11 cellular contexts compared by ENCODE assay signal in genomic region chr4:149896428-149896827, GRCh38.
DNase-seq lines count a peak whose midpoint lies in the region; ATAC-seq and TF ChIP-seq lines count a peak whose summit lies in the region.
"Had no signal": no experiment of that assay in that cellular context is flagged by ENCODE, and none has a peak within 500 bp of the region (broad histone marks: within the 10 kb centered on the region; RNA-seq: fewer than 3 reads in every experiment).

No MANE protein-coding gene starts in this region.

- no peaks in the 10 kb centered on the region for H3K27me3 ChIP-seq in WERI-Rb-1 (ENCODE audit: insufficient read depth, low read depth, severe bottlenecking)

- H3K36me3 ChIP-seq in WERI-Rb-1 = no peaks in the 10 kb centered on the region

- peak; percentile 59 for DNase-seq in HFFc6
- DNase-seq in WERI-Rb-1 = peak; percentile 57
- peak; percentile 57 for DNase-seq in kidney tubule cell (ENCODE audit: low spot score)
- no peak for DNase-seq in stimulated activated CD4-positive, alpha-beta T cell treated with anti-CD3 and anti-CD28 coated beads, Interleukin-4, amount 100 ng/mL, for 4 hours
- no peak for DNase-seq in NCI-H2029 treated with DMSO at 0.1 percent for 48 hours (lab: John Stamatoyannopoulos, UW)
- DNase-seq: activated naive CD8-positive, alpha-beta T cell treated with anti-CD3 and anti-CD28 coated beads, Interleukin-2, amount 10 ng/mL, durations not matched to agents 7 days and 5 days; NCI-H446 treated with DMSO at 0.1 percent for 48 hours; stimulated activated naive B cell treated with anti-CD40 and anti-IgM and Interleukin-4, amounts not matched to agents 10 μg/mL and 1 μg/mL and 100 μg/mL, for 72 hours had no signal

- H3K4me3 ChIP-seq in WERI-Rb-1 (ENCODE audit: low read depth, low read length) = no peak overlapping the region

- no peak overlapping the region for H3K4me3 Mint-ChIP-seq in HFFc6
- H3K4me3 Mint-ChIP-seq: activated naive CD8-positive, alpha-beta T cell treated with anti-CD3 and anti-CD28 coated beads, Interleukin-2, amount 10 ng/mL, durations not matched to agents 7 days and 5 days; stimulated activated naive B cell treated with anti-CD40 and anti-IgM and Interleukin-4, amounts not matched to agents 10 μg/mL and 1 μg/mL and 100 μg/mL, for 72 hours had no signal

- H3K36me3 Mint-ChIP-seq in HFFc6 (ENCODE audit: low read depth) = no peaks in the 10 kb centered on the region
- H3K36me3 Mint-ChIP-seq: activated naive CD8-positive, alpha-beta T cell treated with anti-CD3 and anti-CD28 coated beads, Interleukin-2, amount 10 ng/mL, durations not matched to agents 7 days and 5 days; stimulated activated naive B cell treated with anti-CD40 and anti-IgM and Interleukin-4, amounts not matched to agents 10 μg/mL and 1 μg/mL and 100 μg/mL, for 72 hours had no signal

- H3K9me3 Mint-ChIP-seq in HFFc6 = no peaks in the 10 kb centered on the region
- H3K9me3 Mint-ChIP-seq: activated naive CD8-positive, alpha-beta T cell treated with anti-CD3 and anti-CD28 coated beads, Interleukin-2, amount 10 ng/mL, durations not matched to agents 7 days and 5 days; stimulated activated naive B cell treated with anti-CD40 and anti-IgM and Interleukin-4, amounts not matched to agents 10 μg/mL and 1 μg/mL and 100 μg/mL, for 72 hours had no signal

- peak; percentile 50 for TF ChIP-seq CTCF in C4-2B (conservative IDR thresholded peaks at IDR 0.05)
- peak; percentile 78 for TF ChIP-seq CTCF in HFFc6 (IDR thresholded peaks at IDR 0.05)
- peak; percentile 74 for TF ChIP-seq CTCF in WERI-Rb-1 (IDR thresholded peaks at IDR 0.05; ENCODE audit: low read depth, low read length)

- peaks cover 6% of the 10 kb centered on the region for H3K4me1 Mint-ChIP-seq in HFFc6 (ENCODE audit: low read depth)
- H3K4me1 Mint-ChIP-seq: activated naive CD8-positive, alpha-beta T cell treated with anti-CD3 and anti-CD28 coated beads, Interleukin-2, amount 10 ng/mL, durations not matched to agents 7 days and 5 days; stimulated activated naive B cell treated with anti-CD40 and anti-IgM and Interleukin-4, amounts not matched to agents 10 μg/mL and 1 μg/mL and 100 μg/mL, for 72 hours had no signal

- H3K27ac ChIP-seq in C4-2B (no peak overlapping the region), WERI-Rb-1 (no peak overlapping the region)

- ATAC-seq in GM21529 (IDR thresholded peaks at IDR 0.05; ENCODE audit: unreplicated experiment) = no peak
- ATAC-seq in GM21423 (IDR thresholded peaks at IDR 0.05; ENCODE audit: unreplicated experiment) = no peak

- no peaks in the 10 kb centered on the region for H3K9me3 ChIP-seq in WERI-Rb-1 (ENCODE audit: severe bottlenecking)

- no peaks in the 10 kb centered on the region; the same call in 1 of the 2 replicates for H3K27me3 Mint-ChIP-seq in HFFc6 (ENCODE audit: insufficient read depth)

- no peak overlapping the region for H3K27ac Mint-ChIP-seq in HFFc6
- H3K27ac Mint-ChIP-seq: activated naive CD8-positive, alpha-beta T cell treated with anti-CD3 and anti-CD28 coated beads, Interleukin-2, amount 10 ng/mL, durations not matched to agents 7 days and 5 days; stimulated activated naive B cell treated with anti-CD40 and anti-IgM and Interleukin-4, amounts not matched to agents 10 μg/mL and 1 μg/mL and 100 μg/mL, for 72 hours had no signal

Comparison
In these comparisons a context has a peak if more than half of its experiments do, and no peak if none do; other contexts are left out.
1. DNase-seq: peak in HFFc6 (single experiment), WERI-Rb-1 (single experiment) and kidney tubule cell (single experiment); none in stimulated activated CD4-positive, alpha-beta T cell treated with anti-CD3 and anti-CD28 coated beads, Interleukin-4, amount 100 ng/mL, for 4 hours (0 of 2) and NCI-H2029 treated with DMSO at 0.1 percent for 48 hours (single experiment).
2. Peak in every context shown above with its lines, with median percentiles within 50 percentile points of each other: CTCF ChIP-seq.